1 cellular context compared by ENCODE assay signal in the genomic region with DNA sequence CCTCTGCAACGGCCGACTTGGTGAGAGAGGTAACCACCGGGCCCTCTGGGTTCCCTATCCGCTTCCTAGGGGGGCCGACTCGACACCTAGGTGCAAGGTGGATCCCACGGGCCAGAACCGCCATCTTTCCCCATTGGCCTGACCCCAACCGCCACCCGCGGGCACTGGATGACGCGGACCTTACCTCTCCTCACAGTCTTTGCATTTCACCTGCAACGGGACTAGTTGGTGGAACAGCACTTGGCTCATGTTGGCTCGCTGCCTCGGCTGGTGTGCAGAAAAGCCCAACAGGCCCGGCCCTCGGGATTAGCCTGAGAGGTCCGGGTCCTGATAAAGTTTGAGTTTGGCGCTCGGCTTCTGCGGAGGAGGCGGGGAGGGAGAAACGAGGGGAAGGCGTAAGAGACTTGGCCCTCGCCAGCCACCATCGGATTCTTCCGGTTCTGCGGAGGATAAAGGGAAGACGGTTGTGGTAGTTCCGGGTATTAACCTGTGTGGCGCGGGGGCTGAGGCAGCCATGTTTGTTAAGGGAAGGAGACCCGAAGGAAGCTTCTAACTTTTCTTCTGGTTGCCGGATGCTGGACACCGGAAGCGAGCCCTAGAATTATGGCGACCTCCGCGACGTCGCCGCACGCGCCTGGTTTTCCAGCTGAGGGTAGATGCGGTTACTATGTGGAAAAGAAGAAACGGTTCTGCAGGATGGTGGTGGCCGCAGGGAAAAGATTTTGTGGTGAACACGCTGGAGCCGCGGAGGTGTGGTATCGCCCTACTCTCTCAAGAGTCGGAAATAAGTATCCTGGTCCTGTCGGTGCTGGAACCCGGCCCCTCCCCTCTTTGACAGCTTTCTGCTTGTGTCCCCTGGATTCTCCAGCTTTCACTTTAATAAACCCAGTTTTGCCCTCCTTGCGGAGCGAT.
TF ChIP-seq lines count a peak whose summit lies in the region.

Gene SASS6, minus strand, starts transcription at position 365 of the 912 bp plus-strand sequence. Its CDS starts 116 bp downstream, at position 249.
Gene TRMT13, plus strand, starts transcription at position 598 of the 912 bp plus-strand sequence. Its CDS starts 6 bp downstream, at position 604.

TF ChIP-seq in HepG2, 621 proteins besides CTCF, POLR2A, EP300 and RAD21 (continued from another document and continues in another):
- TF ChIP-seq, protein P1, sequence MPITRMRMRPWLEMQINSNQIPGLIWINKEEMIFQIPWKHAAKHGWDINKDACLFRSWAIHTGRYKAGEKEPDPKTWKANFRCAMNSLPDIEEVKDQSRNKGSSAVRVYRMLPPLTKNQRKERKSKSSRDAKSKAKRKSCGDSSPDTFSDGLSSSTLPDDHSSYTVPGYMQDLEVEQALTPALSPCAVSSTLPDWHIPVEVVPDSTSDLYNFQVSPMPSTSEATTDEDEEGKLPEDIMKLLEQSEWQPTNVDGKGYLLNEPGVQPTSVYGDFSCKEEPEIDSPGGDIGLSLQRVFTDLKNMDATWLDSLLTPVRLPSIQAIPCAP (CRISPR knock-in tag; IDR thresholded peaks at IDR 0.05; ENCODE audit: low read depth): no peak
- TF ChIP-seq, protein P2, sequence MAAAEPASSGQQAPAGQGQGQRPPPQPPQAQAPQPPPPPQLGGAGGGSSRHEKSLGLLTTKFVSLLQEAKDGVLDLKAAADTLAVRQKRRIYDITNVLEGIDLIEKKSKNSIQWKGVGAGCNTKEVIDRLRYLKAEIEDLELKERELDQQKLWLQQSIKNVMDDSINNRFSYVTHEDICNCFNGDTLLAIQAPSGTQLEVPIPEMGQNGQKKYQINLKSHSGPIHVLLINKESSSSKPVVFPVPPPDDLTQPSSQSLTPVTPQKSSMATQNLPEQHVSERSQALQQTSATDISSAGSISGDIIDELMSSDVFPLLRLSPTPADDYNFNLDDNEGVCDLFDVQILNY (CRISPR knock-in tag; conservative IDR thresholded peaks at IDR 0.05): peak; percentile 97
- TF ChIP-seq ATF1 (CRISPR knock-in tag; IDR thresholded peaks at IDR 0.05) (peak; percentile 84), GATAD2A (CRISPR knock-in tag; IDR thresholded peaks at IDR 0.05) (peak; percentile 34; the same call in 1 of the 2 replicates), TOE1 (CRISPR knock-in tag; IDR thresholded peaks at IDR 0.05) (no peak), CERS6 (CRISPR knock-in tag; IDR thresholded peaks at IDR 0.05) (no peak), ATAD3A (CRISPR knock-in tag; IDR thresholded peaks at IDR 0.05) (no peak), ETV6 (CRISPR knock-in tag; conservative IDR thresholded peaks at IDR 0.05) (no peak; the same call in 1 of the 2 replicates), ZNF792 (CRISPR knock-in tag; IDR thresholded peaks at IDR 0.05) (peak; percentile 79; the same call in 1 of the 2 replicates), ATF6 (CRISPR knock-in tag; conservative IDR thresholded peaks at IDR 0.05) (0 out of 2 replicates have a peak, but pooled peaks have one; percentile 33), HDAC1 (CRISPR knock-in tag; IDR thresholded peaks at IDR 0.05) (peak; percentile 99), ZNF709 (CRISPR knock-in tag; IDR thresholded peaks at IDR 0.05) (no peak; the same call in 1 of the 2 replicates), ZNF207 (IDR thresholded peaks at IDR 0.05; ENCODE audit: borderline replicate concordance) (no peak), ZBTB21 (CRISPR knock-in tag; IDR thresholded peaks at IDR 0.05) (no peak), YEATS4 (CRISPR knock-in tag; IDR thresholded peaks at IDR 0.05; ENCODE audit: borderline replicate concordance) (peak; percentile 86; the same call in 1 of the 2 replicates), ZNF260 (CRISPR knock-in tag; IDR thresholded peaks at IDR 0.05; ENCODE audit: borderline replicate concordance, low read depth) (no peak), FOXP4 (CRISPR knock-in tag; IDR thresholded peaks at IDR 0.05) (peak; percentile 72), ZMYM2 (CRISPR knock-in tag; IDR thresholded peaks at IDR 0.05) (0 out of 2 replicates have a peak, but pooled peaks have one; percentile 13), ZNF567 (CRISPR knock-in tag; IDR thresholded peaks at IDR 0.05; ENCODE audit: borderline replicate concordance) (no peak; the same call in 1 of the 2 replicates), ARNTL (CRISPR knock-in tag; IDR thresholded peaks at IDR 0.05) (0 out of 2 replicates have a peak, but pooled peaks have one; percentile 34), HNF1B (CRISPR knock-in tag; IDR thresholded peaks at IDR 0.05) (peak; percentile 93), SP4 (CRISPR knock-in tag; IDR thresholded peaks at IDR 0.05) (peak; percentile 43; the same call in 1 of the 2 replicates), ZNF607 (CRISPR knock-in tag; IDR thresholded peaks at IDR 0.05; ENCODE audit: borderline replicate concordance) (peak; percentile 75), MXD3 (CRISPR knock-in tag; IDR thresholded peaks at IDR 0.05) (peak; percentile 62; the same call in 1 of the 2 replicates), TBX2 (CRISPR knock-in tag; IDR thresholded peaks at IDR 0.05; ENCODE audit: borderline replicate concordance) (peak; percentile 85; the same call in 1 of the 2 replicates), FOXJ3 (CRISPR knock-in tag; IDR thresholded peaks at IDR 0.05; ENCODE audit: borderline replicate concordance) (peak; percentile 63; the same call in 1 of the 2 replicates), GATA4 (IDR thresholded peaks at IDR 0.05; ENCODE audit: borderline replicate concordance, low read depth) (no peak), ZSCAN5A (CRISPR knock-in tag; IDR thresholded peaks at IDR 0.05; ENCODE audit: borderline replicate concordance) (0 out of 2 replicates have a peak, but pooled peaks have one; percentile 68), IRX3 (CRISPR knock-in tag; IDR thresholded peaks at IDR 0.05; ENCODE audit: borderline replicate concordance, low read depth) (no peak), ZNF136 (CRISPR knock-in tag; IDR thresholded peaks at IDR 0.05; ENCODE audit: low read depth) (peak; percentile 81; the same call in 1 of the 2 replicates)
- TF ChIP-seq, protein P3, sequence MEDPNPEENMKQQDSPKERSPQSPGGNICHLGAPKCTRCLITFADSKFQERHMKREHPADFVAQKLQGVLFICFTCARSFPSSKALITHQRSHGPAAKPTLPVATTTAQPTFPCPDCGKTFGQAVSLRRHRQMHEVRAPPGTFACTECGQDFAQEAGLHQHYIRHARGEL (CRISPR knock-in tag; IDR thresholded peaks at IDR 0.05): no peak
- TF ChIP-seq, protein P4, sequence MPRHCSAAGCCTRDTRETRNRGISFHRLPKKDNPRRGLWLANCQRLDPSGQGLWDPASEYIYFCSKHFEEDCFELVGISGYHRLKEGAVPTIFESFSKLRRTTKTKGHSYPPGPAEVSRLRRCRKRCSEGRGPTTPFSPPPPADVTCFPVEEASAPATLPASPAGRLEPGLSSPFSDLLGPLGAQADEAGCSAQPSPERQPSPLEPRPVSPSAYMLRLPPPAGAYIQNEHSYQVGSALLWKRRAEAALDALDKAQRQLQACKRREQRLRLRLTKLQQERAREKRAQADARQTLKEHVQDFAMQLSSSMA (CRISPR knock-in tag; IDR thresholded peaks at IDR 0.05): peak; percentile 95
- TF ChIP-seq, protein P5, sequence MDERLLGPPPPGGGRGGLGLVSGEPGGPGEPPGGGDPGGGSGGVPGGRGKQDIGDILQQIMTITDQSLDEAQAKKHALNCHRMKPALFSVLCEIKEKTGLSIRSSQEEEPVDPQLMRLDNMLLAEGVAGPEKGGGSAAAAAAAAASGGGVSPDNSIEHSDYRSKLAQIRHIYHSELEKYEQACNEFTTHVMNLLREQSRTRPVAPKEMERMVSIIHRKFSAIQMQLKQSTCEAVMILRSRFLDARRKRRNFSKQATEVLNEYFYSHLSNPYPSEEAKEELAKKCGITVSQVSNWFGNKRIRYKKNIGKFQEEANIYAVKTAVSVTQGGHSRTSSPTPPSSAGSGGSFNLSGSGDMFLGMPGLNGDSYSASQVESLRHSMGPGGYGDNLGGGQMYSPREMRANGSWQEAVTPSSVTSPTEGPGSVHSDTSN (CRISPR knock-in tag; IDR thresholded peaks at IDR 0.05): no peak
- TF ChIP-seq, protein P6, sequence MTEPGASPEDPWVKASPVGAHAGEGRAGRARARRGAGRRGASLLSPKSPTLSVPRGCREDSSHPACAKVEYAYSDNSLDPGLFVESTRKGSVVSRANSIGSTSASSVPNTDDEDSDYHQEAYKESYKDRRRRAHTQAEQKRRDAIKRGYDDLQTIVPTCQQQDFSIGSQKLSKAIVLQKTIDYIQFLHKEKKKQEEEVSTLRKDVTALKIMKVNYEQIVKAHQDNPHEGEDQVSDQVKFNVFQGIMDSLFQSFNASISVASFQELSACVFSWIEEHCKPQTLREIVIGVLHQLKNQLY (CRISPR knock-in tag; IDR thresholded peaks at IDR 0.05): no peak; the same call in 1 of the 2 replicates
- TF ChIP-seq, protein P7, sequence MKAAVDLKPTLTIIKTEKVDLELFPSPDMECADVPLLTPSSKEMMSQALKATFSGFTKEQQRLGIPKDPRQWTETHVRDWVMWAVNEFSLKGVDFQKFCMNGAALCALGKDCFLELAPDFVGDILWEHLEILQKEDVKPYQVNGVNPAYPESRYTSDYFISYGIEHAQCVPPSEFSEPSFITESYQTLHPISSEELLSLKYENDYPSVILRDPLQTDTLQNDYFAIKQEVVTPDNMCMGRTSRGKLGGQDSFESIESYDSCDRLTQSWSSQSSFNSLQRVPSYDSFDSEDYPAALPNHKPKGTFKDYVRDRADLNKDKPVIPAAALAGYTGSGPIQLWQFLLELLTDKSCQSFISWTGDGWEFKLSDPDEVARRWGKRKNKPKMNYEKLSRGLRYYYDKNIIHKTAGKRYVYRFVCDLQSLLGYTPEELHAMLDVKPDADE (CRISPR knock-in tag; IDR thresholded peaks at IDR 0.05): no peak
- TF ChIP-seq, protein P8, sequence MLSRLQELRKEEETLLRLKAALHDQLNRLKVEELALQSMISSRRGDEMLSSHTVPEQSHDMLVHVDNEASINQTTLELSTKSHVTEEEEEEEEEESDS (CRISPR knock-in tag; IDR thresholded peaks at IDR 0.05; ENCODE audit: borderline replicate concordance): no peak
- TF ChIP-seq, protein P9, sequence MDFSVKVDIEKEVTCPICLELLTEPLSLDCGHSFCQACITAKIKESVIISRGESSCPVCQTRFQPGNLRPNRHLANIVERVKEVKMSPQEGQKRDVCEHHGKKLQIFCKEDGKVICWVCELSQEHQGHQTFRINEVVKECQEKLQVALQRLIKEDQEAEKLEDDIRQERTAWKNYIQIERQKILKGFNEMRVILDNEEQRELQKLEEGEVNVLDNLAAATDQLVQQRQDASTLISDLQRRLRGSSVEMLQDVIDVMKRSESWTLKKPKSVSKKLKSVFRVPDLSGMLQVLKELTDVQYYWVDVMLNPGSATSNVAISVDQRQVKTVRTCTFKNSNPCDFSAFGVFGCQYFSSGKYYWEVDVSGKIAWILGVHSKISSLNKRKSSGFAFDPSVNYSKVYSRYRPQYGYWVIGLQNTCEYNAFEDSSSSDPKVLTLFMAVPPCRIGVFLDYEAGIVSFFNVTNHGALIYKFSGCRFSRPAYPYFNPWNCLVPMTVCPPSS (IDR thresholded peaks at IDR 0.05): no peak
